In the genomic region with DNA sequence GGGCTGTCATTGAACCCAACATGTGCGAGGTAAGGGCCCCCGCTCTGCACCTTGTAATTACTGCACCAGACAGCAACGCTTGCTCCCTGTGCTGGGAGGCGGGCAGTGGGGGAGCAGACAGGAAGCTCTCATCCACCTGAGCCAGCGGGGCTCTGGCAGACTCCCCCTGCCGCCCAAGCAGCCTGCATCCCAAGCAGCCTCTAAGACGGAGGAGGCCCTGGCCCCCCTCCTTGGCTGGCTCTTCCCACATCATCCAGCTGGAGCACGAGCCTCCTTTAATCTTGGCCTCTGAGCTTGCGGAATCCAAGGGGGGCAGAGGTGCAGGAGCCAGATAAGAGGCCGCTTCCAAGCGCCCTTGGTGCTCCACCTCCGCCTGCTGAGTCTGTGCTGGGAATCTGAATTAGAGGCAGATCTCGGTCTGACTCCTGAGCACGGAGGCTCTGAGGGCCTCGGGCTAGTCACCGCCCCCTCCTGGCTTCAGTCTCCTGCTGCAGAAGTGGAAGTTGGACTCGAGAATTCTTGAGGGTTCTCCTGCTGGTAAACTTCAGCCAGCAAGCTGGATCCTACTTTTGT, we compare ENCODE assay signal across 1 cellular context.
TF ChIP-seq lines count a peak whose summit lies in the region.

No MANE protein-coding gene starts in this region.

TF ChIP-seq in GM23338, 12 proteins besides CTCF, POLR2A, EP300 and RAD21 (continued from another document):
- TF ChIP-seq, protein P1, sequence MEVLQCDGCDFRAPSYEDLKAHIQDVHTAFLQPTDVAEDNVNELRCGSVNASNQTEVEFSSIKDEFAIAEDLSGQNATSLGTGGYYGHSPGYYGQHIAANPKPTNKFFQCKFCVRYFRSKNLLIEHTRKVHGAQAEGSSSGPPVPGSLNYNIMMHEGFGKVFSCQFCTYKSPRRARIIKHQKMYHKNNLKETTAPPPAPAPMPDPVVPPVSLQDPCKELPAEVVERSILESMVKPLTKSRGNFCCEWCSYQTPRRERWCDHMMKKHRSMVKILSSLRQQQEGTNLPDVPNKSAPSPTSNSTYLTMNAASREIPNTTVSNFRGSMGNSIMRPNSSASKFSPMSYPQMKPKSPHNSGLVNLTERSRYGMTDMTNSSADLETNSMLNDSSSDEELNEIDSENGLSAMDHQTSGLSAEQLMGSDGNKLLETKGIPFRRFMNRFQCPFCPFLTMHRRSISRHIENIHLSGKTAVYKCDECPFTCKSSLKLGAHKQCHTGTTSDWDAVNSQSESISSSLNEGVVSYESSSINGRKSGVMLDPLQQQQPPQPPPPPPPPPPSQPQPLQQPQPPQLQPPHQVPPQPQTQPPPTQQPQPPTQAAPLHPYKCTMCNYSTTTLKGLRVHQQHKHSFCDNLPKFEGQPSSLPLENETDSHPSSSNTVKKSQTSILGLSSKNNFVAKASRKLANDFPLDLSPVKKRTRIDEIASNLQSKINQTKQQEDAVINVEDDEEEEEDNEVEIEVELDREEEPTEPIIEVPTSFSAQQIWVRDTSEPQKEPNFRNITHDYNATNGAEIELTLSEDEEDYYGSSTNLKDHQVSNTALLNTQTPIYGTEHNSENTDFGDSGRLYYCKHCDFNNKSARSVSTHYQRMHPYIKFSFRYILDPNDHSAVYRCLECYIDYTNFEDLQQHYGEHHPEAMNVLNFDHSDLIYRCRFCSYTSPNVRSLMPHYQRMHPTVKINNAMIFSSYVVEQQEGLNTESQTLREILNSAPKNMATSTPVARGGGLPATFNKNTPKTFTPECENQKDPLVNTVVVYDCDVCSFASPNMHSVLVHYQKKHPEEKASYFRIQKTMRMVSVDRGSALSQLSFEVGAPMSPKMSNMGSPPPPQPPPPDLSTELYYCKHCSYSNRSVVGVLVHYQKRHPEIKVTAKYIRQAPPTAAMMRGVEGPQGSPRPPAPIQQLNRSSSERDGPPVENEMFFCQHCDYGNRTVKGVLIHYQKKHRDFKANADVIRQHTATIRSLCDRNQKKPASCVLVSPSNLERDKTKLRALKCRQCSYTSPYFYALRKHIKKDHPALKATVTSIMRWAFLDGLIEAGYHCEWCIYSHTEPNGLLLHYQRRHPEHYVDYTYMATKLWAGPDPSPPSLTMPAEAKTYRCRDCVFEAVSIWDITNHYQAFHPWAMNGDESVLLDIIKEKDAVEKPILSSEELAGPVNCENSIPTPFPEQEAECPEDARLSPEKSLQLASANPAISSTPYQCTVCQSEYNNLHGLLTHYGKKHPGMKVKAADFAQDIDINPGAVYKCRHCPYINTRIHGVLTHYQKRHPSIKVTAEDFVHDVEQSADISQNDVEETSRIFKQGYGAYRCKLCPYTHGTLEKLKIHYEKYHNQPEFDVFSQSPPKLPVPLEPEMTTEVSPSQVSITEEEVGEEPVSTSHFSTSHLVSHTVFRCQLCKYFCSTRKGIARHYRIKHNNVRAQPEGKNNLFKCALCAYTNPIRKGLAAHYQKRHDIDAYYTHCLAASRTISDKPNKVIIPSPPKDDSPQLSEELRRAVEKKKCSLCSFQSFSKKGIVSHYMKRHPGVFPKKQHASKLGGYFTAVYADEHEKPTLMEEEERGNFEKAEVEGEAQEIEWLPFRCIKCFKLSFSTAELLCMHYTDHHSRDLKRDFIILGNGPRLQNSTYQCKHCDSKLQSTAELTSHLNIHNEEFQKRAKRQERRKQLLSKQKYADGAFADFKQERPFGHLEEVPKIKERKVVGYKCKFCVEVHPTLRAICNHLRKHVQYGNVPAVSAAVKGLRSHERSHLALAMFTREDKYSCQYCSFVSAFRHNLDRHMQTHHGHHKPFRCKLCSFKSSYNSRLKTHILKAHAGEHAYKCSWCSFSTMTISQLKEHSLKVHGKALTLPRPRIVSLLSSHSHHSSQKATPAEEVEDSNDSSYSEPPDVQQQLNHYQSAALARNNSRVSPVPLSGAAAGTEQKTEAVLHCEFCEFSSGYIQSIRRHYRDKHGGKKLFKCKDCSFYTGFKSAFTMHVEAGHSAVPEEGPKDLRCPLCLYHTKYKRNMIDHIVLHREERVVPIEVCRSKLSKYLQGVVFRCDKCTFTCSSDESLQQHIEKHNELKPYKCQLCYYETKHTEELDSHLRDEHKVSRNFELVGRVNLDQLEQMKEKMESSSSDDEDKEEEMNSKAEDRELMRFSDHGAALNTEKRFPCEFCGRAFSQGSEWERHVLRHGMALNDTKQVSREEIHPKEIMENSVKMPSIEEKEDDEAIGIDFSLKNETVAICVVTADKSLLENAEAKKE (CRISPR knock-in tag; IDR thresholded peaks at IDR 0.05), result no peak
- TF ChIP-seq ZNF114 (CRISPR knock-in tag; IDR thresholded peaks at IDR 0.05) (no peak), EZH2 (IDR thresholded peaks at IDR 0.05; ENCODE audit: low read depth, unreplicated experiment) (no peak), CREB1 (CRISPR knock-in tag; IDR thresholded peaks at IDR 0.05; ENCODE audit: low read depth) (no peak), NANOG (IDR thresholded peaks at IDR 0.05; ENCODE audit: borderline replicate concordance) (no peak)
- TF ChIP-seq, protein P2, sequence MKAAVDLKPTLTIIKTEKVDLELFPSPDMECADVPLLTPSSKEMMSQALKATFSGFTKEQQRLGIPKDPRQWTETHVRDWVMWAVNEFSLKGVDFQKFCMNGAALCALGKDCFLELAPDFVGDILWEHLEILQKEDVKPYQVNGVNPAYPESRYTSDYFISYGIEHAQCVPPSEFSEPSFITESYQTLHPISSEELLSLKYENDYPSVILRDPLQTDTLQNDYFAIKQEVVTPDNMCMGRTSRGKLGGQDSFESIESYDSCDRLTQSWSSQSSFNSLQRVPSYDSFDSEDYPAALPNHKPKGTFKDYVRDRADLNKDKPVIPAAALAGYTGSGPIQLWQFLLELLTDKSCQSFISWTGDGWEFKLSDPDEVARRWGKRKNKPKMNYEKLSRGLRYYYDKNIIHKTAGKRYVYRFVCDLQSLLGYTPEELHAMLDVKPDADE (IDR thresholded peaks at IDR 0.05), result no peak
- TF ChIP-seq, protein P3, sequence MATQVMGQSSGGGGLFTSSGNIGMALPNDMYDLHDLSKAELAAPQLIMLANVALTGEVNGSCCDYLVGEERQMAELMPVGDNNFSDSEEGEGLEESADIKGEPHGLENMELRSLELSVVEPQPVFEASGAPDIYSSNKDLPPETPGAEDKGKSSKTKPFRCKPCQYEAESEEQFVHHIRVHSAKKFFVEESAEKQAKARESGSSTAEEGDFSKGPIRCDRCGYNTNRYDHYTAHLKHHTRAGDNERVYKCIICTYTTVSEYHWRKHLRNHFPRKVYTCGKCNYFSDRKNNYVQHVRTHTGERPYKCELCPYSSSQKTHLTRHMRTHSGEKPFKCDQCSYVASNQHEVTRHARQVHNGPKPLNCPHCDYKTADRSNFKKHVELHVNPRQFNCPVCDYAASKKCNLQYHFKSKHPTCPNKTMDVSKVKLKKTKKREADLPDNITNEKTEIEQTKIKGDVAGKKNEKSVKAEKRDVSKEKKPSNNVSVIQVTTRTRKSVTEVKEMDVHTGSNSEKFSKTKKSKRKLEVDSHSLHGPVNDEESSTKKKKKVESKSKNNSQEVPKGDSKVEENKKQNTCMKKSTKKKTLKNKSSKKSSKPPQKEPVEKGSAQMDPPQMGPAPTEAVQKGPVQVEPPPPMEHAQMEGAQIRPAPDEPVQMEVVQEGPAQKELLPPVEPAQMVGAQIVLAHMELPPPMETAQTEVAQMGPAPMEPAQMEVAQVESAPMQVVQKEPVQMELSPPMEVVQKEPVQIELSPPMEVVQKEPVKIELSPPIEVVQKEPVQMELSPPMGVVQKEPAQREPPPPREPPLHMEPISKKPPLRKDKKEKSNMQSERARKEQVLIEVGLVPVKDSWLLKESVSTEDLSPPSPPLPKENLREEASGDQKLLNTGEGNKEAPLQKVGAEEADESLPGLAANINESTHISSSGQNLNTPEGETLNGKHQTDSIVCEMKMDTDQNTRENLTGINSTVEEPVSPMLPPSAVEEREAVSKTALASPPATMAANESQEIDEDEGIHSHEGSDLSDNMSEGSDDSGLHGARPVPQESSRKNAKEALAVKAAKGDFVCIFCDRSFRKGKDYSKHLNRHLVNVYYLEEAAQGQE (IDR thresholded peaks at IDR 0.05; ENCODE audit: unreplicated experiment), result no peak
